In genomic region chr12:108807996-108808725, GRCh38 we compare ENCODE assay signal across 19 cellular contexts.
DNase-seq lines count a peak whose midpoint lies in the region; ATAC-seq, FAIRE-seq and TF ChIP-seq lines count a peak whose summit lies in the region.
"Had no signal": no experiment of that assay in that cellular context is flagged by ENCODE, and none has a peak within 500 bp of the region (broad histone marks: within the 10 kb centered on the region; RNA-seq: fewer than 3 reads in every experiment).

No MANE protein-coding gene starts in this region.

- H3K27ac ChIP-seq in ACC112 (ENCODE audit: low read depth, low read length) (peak overlapping the region; percentile 30), RWPE1 (peak overlapping the region; percentile 64)
- H3K27ac ChIP-seq: foreskin keratinocyte had no signal

- H3K4me3 ChIP-seq in ACC112 (ENCODE audit: low read depth, low read length) (no peak overlapping the region), HAP-1 (no peak overlapping the region)
- H3K4me3 ChIP-seq: coronary artery had no signal

- ATAC-seq in GM19452 (IDR thresholded peaks at IDR 0.05; ENCODE audit: unreplicated experiment), result no peak
- ATAC-seq in GM18868 (IDR thresholded peaks at IDR 0.05; ENCODE audit: unreplicated experiment), result no peak
- ATAC-seq: foreskin keratinocyte, sciatic nerve had no signal

- H3K36me3 Mint-ChIP-seq in nephron (ENCODE audit: low read depth), result peaks cover 62% of the 10 kb centered on the region

- FAIRE-seq in G401.6 (lab: Jason Lieb, UNC), result peak; percentile 8
- FAIRE-seq: astrocyte, endothelial cell of umbilical vein, TTC549 had no signal

- peaks cover 18% of the 10 kb centered on the region for H3K79me2 ChIP-seq in ACC112 (ENCODE audit: control insufficient read depth, insufficient read depth, low read length, unreplicated experiment)

- H3K27ac Mint-ChIP-seq in nephron, result peak overlapping the region in 2 of 3 experiments; percentile 66 to 73

- H3K36me3 ChIP-seq in ACC112 (ENCODE audit: insufficient read depth, low read length) (peaks cover 23% of the 10 kb centered on the region), HAP-1 (replicated peaks) (peaks cover 21% of the 10 kb centered on the region)

- H3K4me1 ChIP-seq in ACC112 (ENCODE audit: control insufficient read depth, insufficient read depth, low read length, unreplicated experiment) (peaks cover 34% of the 10 kb centered on the region), HAP-1 (no peaks in the 10 kb centered on the region)

- no peak overlapping the region for H2AFZ ChIP-seq in ACC112 (ENCODE audit: low read length, unreplicated experiment)

- POLR2A ChIA-PET in RWPE1 (lab: Yijun Ruan, JAX; ENCODE audit: low non-redundant PET), result no interaction called here

- H3K4me1 Mint-ChIP-seq in nephron, result peaks cover 54% of the 10 kb centered on the region

- H3K9me3 ChIP-seq in HAP-1, result no peaks in the 10 kb centered on the region

- CTCF ChIA-PET in RWPE1 (lab: Yijun Ruan, JAX), result interaction anchor here (0.7 kb wide), 1 partner anchor 283 kb away, joined by 5 read pairs; no protein-coding TSS in a partner anchor

- H3K27me3 Mint-ChIP-seq in nephron (ENCODE audit: low read depth), result no peaks in the 10 kb centered on the region

- H3K9me3 Mint-ChIP-seq in nephron, result no peaks in the 10 kb centered on the region

- DNase-seq in RWPE1 (ENCODE audit: low spot score) (no peak), HAP-1 (ENCODE audit: low spot score in 2 of 2) (no peak)
- DNase-seq: activated CD4-positive, alpha-beta T cell treated with anti-CD3 and anti-CD28 coated beads for 4 hours; activated CD8-positive, alpha-beta memory T cell treated with anti-CD3 and anti-CD28 coated beads, Interleukin-2, amount 50 U/mL, for 4 hours; activated naive CD4-positive, alpha-beta T cell treated with Interleukin-2 at 50 U/mL for 16 hours; COR-L47; foreskin keratinocyte; NCI-H1436 treated with DMSO at 0.1 percent for 48 hours; stimulated activated CD4-positive, alpha-beta T cell treated with anti-CD3 and anti-CD28 coated beads, Interleukin-2, amount 100 ng/mL, for 24 hours had no signal

- in situ Hi-C loops in HAP-1 (cut with MboI; ENCODE audit: low sequenced_read_pairs), result loop anchor here (5.0 to 10.0 kb wide), 3 partner anchors 146 to 287 kb away; partner anchors contain the start of genes ALKBH2, ISCU, SART3 and UNG

- H3K4me3 Mint-ChIP-seq in nephron, result no peak overlapping the region

- H3K27me3 ChIP-seq in ACC112 (ENCODE audit: insufficient read depth, low read length), result no peaks in the 10 kb centered on the region
- no peaks in the 10 kb centered on the region for H3K27me3 ChIP-seq in HAP-1 (ENCODE audit: low read depth)
- H3K27me3 ChIP-seq: foreskin keratinocyte had no signal

- TF ChIP-seq CTCF in RWPE1 (conservative IDR thresholded peaks at IDR 0.05; ENCODE audit: low read depth), result no peak
- no peak for TF ChIP-seq CTCF in nephron (IDR thresholded peaks at IDR 0.05; ENCODE audit: unreplicated experiment in 3 of 3)
